In genomic region chrX:106707771-106708454, GRCh38 we compare ENCODE assay signal across 10 cellular contexts. TPM values are rescaled to one million over a fixed set of nuclear protein-coding genes. Genes with fewer than 3 reads are reported as not detected.
DNase-seq lines count a peak whose midpoint lies in the region; ATAC-seq and TF ChIP-seq lines count a peak whose summit lies in the region.
"Had no signal": no experiment of that assay in that cellular context is flagged by ENCODE, and none has a peak within 500 bp of the region (broad histone marks: within the 10 kb centered on the region; RNA-seq: fewer than 3 reads in every experiment).

No MANE protein-coding gene starts in this region.

- DNase-seq in ELR (ENCODE audit: low read depth) (peak; percentile 89), NCI-H226 (peak; percentile 88), epithelial cell of prostate (ENCODE audit: low read depth, low spot score) (peak; percentile 71), omental fat pad (ENCODE audit: low spot score) (no peak), GF-D8 (lab: John Stamatoyannopoulos, UW) (no peak), NCI-H2081 treated with DMSO at 0.1 percent for 48 hours (lab: John Stamatoyannopoulos, UW) (no peak)
- DNase-seq: activated naive CD8-positive, alpha-beta T cell treated with anti-CD3 and anti-CD28 coated beads, Interleukin-2, amount 10 ng/mL, durations not matched to agents 7 days and 5 days; NCI-H2171; ovary had no signal

- no peak for TF ChIP-seq CTCF in omental fat pad (IDR thresholded peaks at IDR 0.05)

- ATAC-seq in omental fat pad (ENCODE audit: low FRiP score) (peak; percentile 75), HG02642 (IDR thresholded peaks at IDR 0.05; ENCODE audit: poor library complexity, unreplicated experiment) (no peak)

- H3K27ac ChIP-seq in epithelial cell of prostate = peak overlapping the region; percentile 63
- H3K27ac ChIP-seq: ovary had no signal

RNA-seq across cellular contexts. Expression of gene RNF128, which starts 18.6 kb away (rescaled TPM):
- total RNA-seq in omental fat pad = 1 to 10 TPM in 1 of 4 donors, under 1 TPM in 1, not detected in 2; 0.37 to 1.6 TPM
- total RNA-seq: activated naive CD8-positive, alpha-beta T cell treated with anti-CD3 and anti-CD28 coated beads, Interleukin-2, amount 10 ng/mL, durations not matched to agents 7 days and 5 days had no signal

Comparison
In these comparisons a context has a peak if more than half of its experiments do, and no peak if none do; other contexts are left out.
1. DNase-seq: peak in ELR (single experiment), NCI-H226 (single experiment) and epithelial cell of prostate (single experiment); none in omental fat pad (single experiment), GF-D8 (single experiment) and NCI-H2081 treated with DMSO at 0.1 percent for 48 hours (single experiment).